ENCODE assay signal across 15 cellular contexts in the genomic region with DNA sequence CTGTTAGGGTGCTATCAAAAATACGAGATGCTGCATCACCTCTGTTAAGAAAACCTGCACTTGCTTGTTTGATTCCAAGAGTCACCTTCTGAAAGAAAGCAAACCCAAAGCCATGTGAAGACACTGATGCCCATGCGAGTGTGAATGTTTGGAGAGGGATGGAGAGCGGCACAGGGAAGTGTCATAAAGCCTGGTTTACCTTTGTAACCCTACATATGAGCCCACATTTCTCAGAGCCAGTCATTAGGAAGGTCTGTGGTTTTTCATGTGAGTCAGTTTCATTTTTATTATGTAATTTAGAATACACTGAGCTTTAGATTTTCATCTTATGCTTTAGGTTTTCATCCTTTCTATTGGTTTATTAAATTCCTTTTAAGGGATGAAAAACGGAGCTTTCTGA.
DNase-seq lines count a peak whose midpoint lies in the region; ATAC-seq and TF ChIP-seq lines count a peak whose summit lies in the region.
"Had no signal": no experiment of that assay in that cellular context is flagged by ENCODE, and none has a peak within 500 bp of the region (broad histone marks: within the 10 kb centered on the region; RNA-seq: fewer than 3 reads in every experiment).

No MANE protein-coding gene starts in this region.

- TF ChIP-seq CTCF in GM12865 (IDR thresholded peaks at IDR 0.05; ENCODE audit: insufficient read depth, low read depth, low read length, missing control alignments) (no peak), GM23338 (conservative IDR thresholded peaks at IDR 0.05; ENCODE audit: low read depth in 2 of 2) (no peak), PC-3 (conservative IDR thresholded peaks at IDR 0.05; ENCODE audit: low read depth, low read length) (no peak)

- CTCF ChIA-PET in PC-3 (lab: Charles Lee), result no interaction called here

- H3K9me3 Mint-ChIP-seq in GM23338, result no peaks in the 10 kb centered on the region

- peaks cover 53% of the 10 kb centered on the region for H3K4me1 Mint-ChIP-seq in GM23338

- no peak; the same call in 2 of the 3 replicates for ATAC-seq in GM23338
- ATAC-seq in PC-3, result peak; percentile 65
- ATAC-seq in HG03025 (IDR thresholded peaks at IDR 0.05; ENCODE audit: low FRiP score, unreplicated experiment), result no peak
- ATAC-seq: left colon had no signal

- H3K27me3 ChIP-seq in GM23338 (ENCODE audit: insufficient read depth) (no peaks in the 10 kb centered on the region), PC-3 (ENCODE audit: low read length) (no peaks in the 10 kb centered on the region)
- H3K27me3 ChIP-seq: SJSA1 had no signal

- H3K36me3 Mint-ChIP-seq in GM23338 (ENCODE audit: low read depth), result no peaks in the 10 kb centered on the region

- no peaks in the 10 kb centered on the region for H3K36me3 ChIP-seq in GM23338 (ENCODE audit: insufficient read depth)
- no peaks in the 10 kb centered on the region for H3K36me3 ChIP-seq in PC-3 (ENCODE audit: low read depth, low read length)
- H3K36me3 ChIP-seq: HAP-1, SJSA1 had no signal

- peaks cover 21% of the 10 kb centered on the region; the same call in 1 of the 2 replicates for H3K79me2 ChIP-seq in GM23338 (replicated peaks; ENCODE audit: insufficient read depth)
- no peaks in the 10 kb centered on the region for H3K79me2 ChIP-seq in PC-3 (ENCODE audit: low read length)
- H3K79me2 ChIP-seq: parathyroid adenoma had no signal

- H3K4me3 ChIP-seq in GM12865 (ENCODE audit: low read depth, low read length), result peak overlapping the region; percentile 8; the same call in 1 of the 2 replicates
- no peak overlapping the region for H3K4me3 ChIP-seq in GM23338
- H3K4me3 ChIP-seq in PC-3 (ENCODE audit: low read length), result no peak overlapping the region
- H3K4me3 ChIP-seq: HAP-1, SJSA1 had no signal

- H2AFZ ChIP-seq in GM23338, result no peak overlapping the region
- H2AFZ ChIP-seq in PC-3 (ENCODE audit: low read length), result no peak overlapping the region
- H2AFZ ChIP-seq: parathyroid adenoma had no signal

- H3K4me2 ChIP-seq in GM23338, result no peak overlapping the region
- H3K4me2 ChIP-seq in PC-3 (ENCODE audit: low read length), result no peak overlapping the region

- POLR2A ChIA-PET in PC-3 (lab: Charles Lee; ENCODE audit: unreplicated experiment), result interaction anchor here (0.6 kb wide), 1 partner anchor 146 kb away, joined by 7 read pairs; no protein-coding TSS in a partner anchor

- H3K9me3 ChIP-seq in PC-3 (ENCODE audit: low read length), result no peaks in the 10 kb centered on the region
- H3K9me3 ChIP-seq: HAP-1, SJSA1 had no signal

- H3K4me1 ChIP-seq in GM23338 (ENCODE audit: insufficient read depth) (peaks cover 43% of the 10 kb centered on the region), PC-3 (ENCODE audit: insufficient read depth, low read length) (peaks cover 12% of the 10 kb centered on the region)
- H3K4me1 ChIP-seq: parathyroid adenoma had no signal

- peaks cover 4% of the 10 kb centered on the region for H3K27me3 Mint-ChIP-seq in GM23338 (ENCODE audit: insufficient read depth, low read depth, poor library complexity)

- H4K20me1 ChIP-seq in GM23338 (replicated peaks; ENCODE audit: insufficient read depth) (no peaks in the 10 kb centered on the region), PC-3 (ENCODE audit: low read length) (no peaks in the 10 kb centered on the region)

- 0 out of 2 replicates have a peak overlapping the region, but pooled peaks have one; percentile 18 for H3K27ac ChIP-seq in GM23338 (ENCODE audit: low read depth)
- no peak overlapping the region for H3K27ac ChIP-seq in PC-3 (ENCODE audit: low read length)
- H3K27ac ChIP-seq: parathyroid adenoma, SJSA1 had no signal

- H3K9ac ChIP-seq in PC-3 (ENCODE audit: low read length), result no peak overlapping the region
- H3K9ac ChIP-seq: parathyroid adenoma had no signal

- BruUV-seq in PC-3 (replicated peaks; lab: Mats Ljungman, UMichigan), result no TSS peak

- H3K4me3 Mint-ChIP-seq in GM23338, result no peak overlapping the region

- H3K27ac Mint-ChIP-seq in GM23338, result peak overlapping the region; percentile 61; the same call in 1 of the 2 replicates

- H3K9me2 ChIP-seq in GM23338 (ENCODE audit: insufficient read depth), result no peaks in the 10 kb centered on the region
- H3K9me2 ChIP-seq in PC-3 (replicated peaks; ENCODE audit: low read length), result no peaks in the 10 kb centered on the region

- H3F3A ChIP-seq in GM23338 (replicated peaks; ENCODE audit: low read depth) (no peaks in the 10 kb centered on the region), PC-3 (ENCODE audit: low read length, unreplicated experiment) (no peaks in the 10 kb centered on the region)

- intact Hi-C loops in PC-3 (cut with micrococcal nuclease), result no loop called here

- peak; percentile 58 for DNase-seq in GM12865 (ENCODE audit: low read depth)
- DNase-seq in GM23338 (ENCODE audit: low spot score), result no peak
- peak; percentile 44 for DNase-seq in PC-3
- DNase-seq in kidney glomerular epithelial cell (lab: John Stamatoyannopoulos, UW), result peak; percentile 46
- DNase-seq in SHP77 treated with DMSO at 0.1 percent for 48 hours (lab: John Stamatoyannopoulos, UW), result no peak
- DNase-seq in NCI-H2171 treated with DMSO at 0.1 percent for 48 hours (lab: John Stamatoyannopoulos, UW), result no peak
- DNase-seq: amygdala, cerebellar nuclear complex, left colon, NCI-H446 treated with DMSO at 0.1 percent for 48 hours, substantia nigra had no signal

TF ChIP-seq in GM23338, 12 proteins besides CTCF, POLR2A, EP300 and RAD21 (continues in another document):
- TF ChIP-seq CREB1 (CRISPR knock-in tag; IDR thresholded peaks at IDR 0.05; ENCODE audit: low read depth) (no peak), JUNB (IDR thresholded peaks at IDR 0.05; ENCODE audit: unreplicated experiment) (no peak)
- TF ChIP-seq, protein P1, sequence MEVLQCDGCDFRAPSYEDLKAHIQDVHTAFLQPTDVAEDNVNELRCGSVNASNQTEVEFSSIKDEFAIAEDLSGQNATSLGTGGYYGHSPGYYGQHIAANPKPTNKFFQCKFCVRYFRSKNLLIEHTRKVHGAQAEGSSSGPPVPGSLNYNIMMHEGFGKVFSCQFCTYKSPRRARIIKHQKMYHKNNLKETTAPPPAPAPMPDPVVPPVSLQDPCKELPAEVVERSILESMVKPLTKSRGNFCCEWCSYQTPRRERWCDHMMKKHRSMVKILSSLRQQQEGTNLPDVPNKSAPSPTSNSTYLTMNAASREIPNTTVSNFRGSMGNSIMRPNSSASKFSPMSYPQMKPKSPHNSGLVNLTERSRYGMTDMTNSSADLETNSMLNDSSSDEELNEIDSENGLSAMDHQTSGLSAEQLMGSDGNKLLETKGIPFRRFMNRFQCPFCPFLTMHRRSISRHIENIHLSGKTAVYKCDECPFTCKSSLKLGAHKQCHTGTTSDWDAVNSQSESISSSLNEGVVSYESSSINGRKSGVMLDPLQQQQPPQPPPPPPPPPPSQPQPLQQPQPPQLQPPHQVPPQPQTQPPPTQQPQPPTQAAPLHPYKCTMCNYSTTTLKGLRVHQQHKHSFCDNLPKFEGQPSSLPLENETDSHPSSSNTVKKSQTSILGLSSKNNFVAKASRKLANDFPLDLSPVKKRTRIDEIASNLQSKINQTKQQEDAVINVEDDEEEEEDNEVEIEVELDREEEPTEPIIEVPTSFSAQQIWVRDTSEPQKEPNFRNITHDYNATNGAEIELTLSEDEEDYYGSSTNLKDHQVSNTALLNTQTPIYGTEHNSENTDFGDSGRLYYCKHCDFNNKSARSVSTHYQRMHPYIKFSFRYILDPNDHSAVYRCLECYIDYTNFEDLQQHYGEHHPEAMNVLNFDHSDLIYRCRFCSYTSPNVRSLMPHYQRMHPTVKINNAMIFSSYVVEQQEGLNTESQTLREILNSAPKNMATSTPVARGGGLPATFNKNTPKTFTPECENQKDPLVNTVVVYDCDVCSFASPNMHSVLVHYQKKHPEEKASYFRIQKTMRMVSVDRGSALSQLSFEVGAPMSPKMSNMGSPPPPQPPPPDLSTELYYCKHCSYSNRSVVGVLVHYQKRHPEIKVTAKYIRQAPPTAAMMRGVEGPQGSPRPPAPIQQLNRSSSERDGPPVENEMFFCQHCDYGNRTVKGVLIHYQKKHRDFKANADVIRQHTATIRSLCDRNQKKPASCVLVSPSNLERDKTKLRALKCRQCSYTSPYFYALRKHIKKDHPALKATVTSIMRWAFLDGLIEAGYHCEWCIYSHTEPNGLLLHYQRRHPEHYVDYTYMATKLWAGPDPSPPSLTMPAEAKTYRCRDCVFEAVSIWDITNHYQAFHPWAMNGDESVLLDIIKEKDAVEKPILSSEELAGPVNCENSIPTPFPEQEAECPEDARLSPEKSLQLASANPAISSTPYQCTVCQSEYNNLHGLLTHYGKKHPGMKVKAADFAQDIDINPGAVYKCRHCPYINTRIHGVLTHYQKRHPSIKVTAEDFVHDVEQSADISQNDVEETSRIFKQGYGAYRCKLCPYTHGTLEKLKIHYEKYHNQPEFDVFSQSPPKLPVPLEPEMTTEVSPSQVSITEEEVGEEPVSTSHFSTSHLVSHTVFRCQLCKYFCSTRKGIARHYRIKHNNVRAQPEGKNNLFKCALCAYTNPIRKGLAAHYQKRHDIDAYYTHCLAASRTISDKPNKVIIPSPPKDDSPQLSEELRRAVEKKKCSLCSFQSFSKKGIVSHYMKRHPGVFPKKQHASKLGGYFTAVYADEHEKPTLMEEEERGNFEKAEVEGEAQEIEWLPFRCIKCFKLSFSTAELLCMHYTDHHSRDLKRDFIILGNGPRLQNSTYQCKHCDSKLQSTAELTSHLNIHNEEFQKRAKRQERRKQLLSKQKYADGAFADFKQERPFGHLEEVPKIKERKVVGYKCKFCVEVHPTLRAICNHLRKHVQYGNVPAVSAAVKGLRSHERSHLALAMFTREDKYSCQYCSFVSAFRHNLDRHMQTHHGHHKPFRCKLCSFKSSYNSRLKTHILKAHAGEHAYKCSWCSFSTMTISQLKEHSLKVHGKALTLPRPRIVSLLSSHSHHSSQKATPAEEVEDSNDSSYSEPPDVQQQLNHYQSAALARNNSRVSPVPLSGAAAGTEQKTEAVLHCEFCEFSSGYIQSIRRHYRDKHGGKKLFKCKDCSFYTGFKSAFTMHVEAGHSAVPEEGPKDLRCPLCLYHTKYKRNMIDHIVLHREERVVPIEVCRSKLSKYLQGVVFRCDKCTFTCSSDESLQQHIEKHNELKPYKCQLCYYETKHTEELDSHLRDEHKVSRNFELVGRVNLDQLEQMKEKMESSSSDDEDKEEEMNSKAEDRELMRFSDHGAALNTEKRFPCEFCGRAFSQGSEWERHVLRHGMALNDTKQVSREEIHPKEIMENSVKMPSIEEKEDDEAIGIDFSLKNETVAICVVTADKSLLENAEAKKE (CRISPR knock-in tag; IDR thresholded peaks at IDR 0.05), result no peak

Comparison
In these comparisons a context has a peak if more than half of its experiments do, and no peak if none do; other contexts are left out.
1. DNase-seq: peak in GM12865 (single experiment), PC-3 (single experiment) and kidney glomerular epithelial cell (single experiment); none in GM23338 (single experiment), SHP77 treated with DMSO at 0.1 percent for 48 hours (single experiment) and NCI-H2171 treated with DMSO at 0.1 percent for 48 hours (single experiment).